Comparison of ENCODE assay signal across 1 cellular context in genomic region chr6:30556964-30557682, GRCh38.
TF ChIP-seq lines count a peak whose summit lies in the region.

Gene PRR3 (plus strand): TSS chr6:30557295. CDS start chr6:30557345, 50 bp downstream.

TF ChIP-seq in HepG2, 621 proteins besides CTCF, POLR2A, EP300 and RAD21 (continued from another document and continues in another):
- TF ChIP-seq ZNF574 (CRISPR knock-in tag; IDR thresholded peaks at IDR 0.05) (peak; percentile 95), SP4 (CRISPR knock-in tag; IDR thresholded peaks at IDR 0.05) (peak; percentile 93), ZNF251 (CRISPR knock-in tag; IDR thresholded peaks at IDR 0.05) (peak; percentile 91; the same call in 1 of the 2 replicates), FOXP1 (IDR thresholded peaks at IDR 0.05) (no peak), FOXP1 (CRISPR knock-in tag; IDR thresholded peaks at IDR 0.05) (no peak), SNAI1 (CRISPR knock-in tag; IDR thresholded peaks at IDR 0.05; ENCODE audit: borderline replicate concordance) (peak; percentile 79; the same call in 1 of the 2 replicates), ZZZ3 (CRISPR knock-in tag; IDR thresholded peaks at IDR 0.05; ENCODE audit: borderline replicate concordance) (peak; percentile 93), TFDP2 (CRISPR knock-in tag; IDR thresholded peaks at IDR 0.05) (peak; percentile 95), ZSCAN31 (CRISPR knock-in tag; IDR thresholded peaks at IDR 0.05; ENCODE audit: low read depth) (peak; percentile 99), ZNF766 (CRISPR knock-in tag; IDR thresholded peaks at IDR 0.05; ENCODE audit: borderline replicate concordance) (no peak; the same call in 1 of the 2 replicates), ARID2 (CRISPR knock-in tag; IDR thresholded peaks at IDR 0.05; ENCODE audit: borderline replicate concordance) (peak; percentile 83; the same call in 1 of the 2 replicates), ZNF468 (CRISPR knock-in tag; IDR thresholded peaks at IDR 0.05) (no peak), ZNF513 (CRISPR knock-in tag; conservative IDR thresholded peaks at IDR 0.05) (no peak), FOXK1 (CRISPR knock-in tag; IDR thresholded peaks at IDR 0.05; ENCODE audit: borderline replicate concordance, low read depth) (peak; percentile 74; the same call in 1 of the 2 replicates), REXO4 (CRISPR knock-in tag; IDR thresholded peaks at IDR 0.05; ENCODE audit: borderline replicate concordance) (no peak), HNRNPH1 (optimal IDR thresholded peaks at IDR 0.05; ENCODE audit: low read depth, low read length) (no peak), CHD2 (IDR thresholded peaks at IDR 0.05; ENCODE audit: low read depth, low read length) (no peak; the same call in 1 of the 2 replicates), ZNF414 (CRISPR knock-in tag; IDR thresholded peaks at IDR 0.05) (peak; percentile 81), ZKSCAN8 (CRISPR knock-in tag; IDR thresholded peaks at IDR 0.05; ENCODE audit: borderline replicate concordance) (peak; percentile 66), IKZF1 (IDR thresholded peaks at IDR 0.05) (no peak), ZNF367 (CRISPR knock-in tag; IDR thresholded peaks at IDR 0.05; ENCODE audit: borderline replicate concordance) (no peak), ZNF747 (CRISPR knock-in tag; IDR thresholded peaks at IDR 0.05; ENCODE audit: borderline replicate concordance) (peak; percentile 92), ZNF775 (CRISPR knock-in tag; IDR thresholded peaks at IDR 0.05; ENCODE audit: borderline replicate concordance) (peak; percentile 96), HOXA3 (CRISPR knock-in tag; IDR thresholded peaks at IDR 0.05) (peak; percentile 97), ZNF660 (CRISPR knock-in tag; IDR thresholded peaks at IDR 0.05; ENCODE audit: borderline replicate concordance, low read depth) (peak; percentile 94), ZNF703 (CRISPR knock-in tag; IDR thresholded peaks at IDR 0.05; ENCODE audit: borderline replicate concordance) (peak; percentile 92), ZNF749 (CRISPR knock-in tag; IDR thresholded peaks at IDR 0.05; ENCODE audit: borderline replicate concordance) (peak; percentile 70; the same call in 1 of the 2 replicates), SRY (CRISPR knock-in tag; IDR thresholded peaks at IDR 0.05) (peak; percentile 80; the same call in 1 of the 2 replicates), MAF1 (CRISPR knock-in tag; IDR thresholded peaks at IDR 0.05; ENCODE audit: borderline replicate concordance) (no peak), NR2F2 (IDR thresholded peaks at IDR 0.05; ENCODE audit: borderline replicate concordance, low read depth) (no peak; the same call in 1 of the 2 replicates), YEATS4 (CRISPR knock-in tag; IDR thresholded peaks at IDR 0.05; ENCODE audit: borderline replicate concordance) (peak; percentile 97), GTF2F1 (IDR thresholded peaks at IDR 0.05; ENCODE audit: low read length) (no peak), GZF1 (CRISPR knock-in tag; IDR thresholded peaks at IDR 0.05) (no peak), ZNF598 (CRISPR knock-in tag; IDR thresholded peaks at IDR 0.05; ENCODE audit: borderline replicate concordance) (peak; percentile 99; the same call in 1 of the 2 replicates), FOXK2 (IDR thresholded peaks at IDR 0.05) (peak; percentile 85), UBTF (CRISPR knock-in tag; IDR thresholded peaks at IDR 0.05) (peak; percentile 77), ZNF232 (CRISPR knock-in tag; IDR thresholded peaks at IDR 0.05; ENCODE audit: borderline replicate concordance) (no peak; the same call in 1 of the 2 replicates), MAX (IDR thresholded peaks at IDR 0.05) (peak; percentile 99), KDM5A (IDR thresholded peaks at IDR 0.05; ENCODE audit: borderline replicate concordance, low read length) (peak; percentile 98), STAT6 (CRISPR knock-in tag; IDR thresholded peaks at IDR 0.05; ENCODE audit: borderline replicate concordance) (peak; percentile 64), ZNF761 (CRISPR knock-in tag; conservative IDR thresholded peaks at IDR 0.05) (0 out of 2 replicates have a peak, but pooled peaks have one; percentile 59), HOXA5 (CRISPR knock-in tag; IDR thresholded peaks at IDR 0.05) (no peak), ZNF614 (CRISPR knock-in tag; IDR thresholded peaks at IDR 0.05; ENCODE audit: borderline replicate concordance) (peak; percentile 67; the same call in 1 of the 2 replicates), NFAT5 (CRISPR knock-in tag; IDR thresholded peaks at IDR 0.05) (peak; percentile 77; the same call in 1 of the 2 replicates), ZNF644 (CRISPR knock-in tag; IDR thresholded peaks at IDR 0.05; ENCODE audit: low read depth) (no peak), MZF1 (CRISPR knock-in tag; IDR thresholded peaks at IDR 0.05; ENCODE audit: borderline replicate concordance) (peak; percentile 54; the same call in 1 of the 2 replicates), JDP2 (CRISPR knock-in tag; IDR thresholded peaks at IDR 0.05; ENCODE audit: borderline replicate concordance) (no peak), ZNF224 (CRISPR knock-in tag; IDR thresholded peaks at IDR 0.05) (no peak), HDAC1 (CRISPR knock-in tag; IDR thresholded peaks at IDR 0.05) (peak; percentile 98), KAT8 (CRISPR knock-in tag; IDR thresholded peaks at IDR 0.05) (peak; percentile 98), KDM1A (CRISPR knock-in tag; IDR thresholded peaks at IDR 0.05) (no peak)
